Comparison of ENCODE assay signal across 30 cellular contexts in genomic region chr17:61129876-61130275, GRCh38.
DNase-seq lines count a peak whose midpoint lies in the region; ATAC-seq and TF ChIP-seq lines count a peak whose summit lies in the region.
"Had no signal": no experiment of that assay in that cellular context is flagged by ENCODE, and none has a peak within 500 bp of the region (broad histone marks: within the 10 kb centered on the region; RNA-seq: fewer than 3 reads in every experiment).

No MANE protein-coding gene starts in this region.

- no peak for ATAC-seq in T-helper 17 cell
- no peak for ATAC-seq in omental fat pad (ENCODE audit: low FRiP score)
- ATAC-seq: activated naive CD8-positive, alpha-beta T cell treated with anti-CD3 and anti-CD28 coated beads, Interleukin-2, amount 50 U/mL, for 24 hours; CD8-positive, alpha-beta T cell; HCT116; PC-3; sciatic nerve had no signal

- no peak overlapping the region for H3K4me3 ChIP-seq in smooth muscle cell
- H3K4me3 ChIP-seq: lung, testis had no signal

- no peaks in the 10 kb centered on the region for H3K9me3 ChIP-seq in smooth muscle cell (replicated peaks; ENCODE audit: low read depth)
- no peaks in the 10 kb centered on the region for H3K9me3 ChIP-seq in T-helper 17 cell (ENCODE audit: control insufficient read depth, low read length, poor library complexity, severe bottlenecking)
- H3K9me3 ChIP-seq: testis had no signal

- intact Hi-C loops in head of caudate nucleus (cut with DNase I) = no loop called here

- no peak overlapping the region for H2AFZ ChIP-seq in smooth muscle cell (ENCODE audit: low read depth)

- peaks cover 11% of the 10 kb centered on the region for H3K9me3 Mint-ChIP-seq in glutamatergic neuron (ENCODE audit: unreplicated experiment)
- H3K9me3 Mint-ChIP-seq: activated naive CD8-positive, alpha-beta T cell treated with anti-CD3 and anti-CD28 coated beads, Interleukin-2, amount 50 U/mL, for 24 hours; activated T-cell treated with anti-CD3 and anti-CD28 coated beads, Interleukin-2, amount 50 U/mL, for 24 hours; CD8-positive, alpha-beta T cell; central memory CD8-positive, alpha-beta T cell; neural crest cell; T-helper 2 cell treated with Interferon-gamma antibody and Interleukin-4, amounts not matched to agents 5 μg/mL and 100 μg/mL, for 36 hours had no signal

- H3K36me3 ChIP-seq in smooth muscle cell (ENCODE audit: low read depth) = no peaks in the 10 kb centered on the region

- TF ChIP-seq CTCF in glutamatergic neuron (IDR thresholded peaks at IDR 0.05; ENCODE audit: partially characterized antibody, unreplicated experiment) = no peak
- no peak for TF ChIP-seq CTCF in smooth muscle cell (IDR thresholded peaks at IDR 0.05; ENCODE audit: borderline replicate concordance, insufficient read depth, poor library complexity, severe bottlenecking)
- TF ChIP-seq CTCF in omental fat pad (IDR thresholded peaks at IDR 0.05) = no peak

- H4K20me1 ChIP-seq in smooth muscle cell (ENCODE audit: low read depth) = no peaks in the 10 kb centered on the region

- H3K27ac Mint-ChIP-seq in glutamatergic neuron (ENCODE audit: unreplicated experiment) (peak overlapping the region; percentile 99), T-helper 17 cell (no peak overlapping the region)
- H3K27ac Mint-ChIP-seq: activated naive CD8-positive, alpha-beta T cell treated with anti-CD3 and anti-CD28 coated beads, Interleukin-2, amount 50 U/mL, for 24 hours; activated T-cell treated with anti-CD3 and anti-CD28 coated beads, Interleukin-2, amount 50 U/mL, for 24 hours; B cell; CD8-positive, alpha-beta T cell; T-helper 2 cell treated with Interferon-gamma antibody and Interleukin-4, amounts not matched to agents 5 μg/mL and 100 μg/mL, for 36 hours had no signal

- H3K4me2 ChIP-seq in smooth muscle cell = no peak overlapping the region

- H3K36me3 Mint-ChIP-seq in glutamatergic neuron (ENCODE audit: unreplicated experiment) (no peaks in the 10 kb centered on the region), T-helper 17 cell (ENCODE audit: low read depth) (no peaks in the 10 kb centered on the region)
- H3K36me3 Mint-ChIP-seq: CD8-positive, alpha-beta T cell had no signal

- WGBS in smooth muscle cell (ENCODE audit: low lambda C conversion rate) = 90% methylated on average over 1 of the region's 1 CpG

- no peaks in the 10 kb centered on the region for H3K27me3 ChIP-seq in smooth muscle cell (ENCODE audit: low read depth)
- H3K27me3 ChIP-seq: testis had no signal

- no peaks in the 10 kb centered on the region for H3K4me1 ChIP-seq in smooth muscle cell (ENCODE audit: low read depth)
- H3K4me1 ChIP-seq: testis had no signal

- DNase-seq in DMS 273 treated with DMSO at 0.1 percent for 48 hours (lab: John Stamatoyannopoulos, UW) (peak; percentile 22), NCI-H1694 treated with DMSO at 0.1 percent for 48 hours (lab: John Stamatoyannopoulos, UW) (peak; percentile 55), glutamatergic neuron (no peak), smooth muscle cell (lab: John Stamatoyannopoulos, UW; ENCODE audit: unreplicated experiment) (no peak), T-helper 17 cell (no peak), omental fat pad (ENCODE audit: low spot score) (no peak), putamen (ENCODE audit: low spot score) (no peak), head of caudate nucleus (no peak)
- DNase-seq: activated CD4-positive, alpha-beta T cell treated with anti-CD3 and anti-CD28 coated beads for 48 hours; activated gamma-delta T cell treated with Interleukin-2 at 50 U/mL for 16 hours; activated naive CD8-positive, alpha-beta T cell treated with anti-CD3 and anti-CD28 coated beads, Interleukin-2, amount 50 U/mL, for 24 hours; activated T-cell treated with anti-CD3 and anti-CD28 coated beads, Interleukin-2, amount 50 U/mL, for 24 hours; CD8-positive, alpha-beta T cell; kidney; NCI-H1092; NCI-H2029; NCI-H2227 treated with DMSO at 0.1 percent for 48 hours; PC-3; posterior cingulate gyrus; SHP77; stimulated activated CD4-positive, alpha-beta T cell treated with anti-CD3 and anti-CD28 coated beads, Interleukin-15, amount 100 ng/mL, for 24 hours; stimulated activated naive CD4-positive, alpha-beta T cell; testis had no signal

- H3K79me2 ChIP-seq in smooth muscle cell (ENCODE audit: low read depth) = no peaks in the 10 kb centered on the region

- H3K4me1 Mint-ChIP-seq in glutamatergic neuron (ENCODE audit: low read depth, unreplicated experiment) (peaks cover 42% of the 10 kb centered on the region), T-helper 17 cell (peaks cover 7% of the 10 kb centered on the region)

- H3F3A ChIP-seq in smooth muscle cell (ENCODE audit: low read depth) = peaks cover 4% of the 10 kb centered on the region

- H3K4me3 Mint-ChIP-seq in glutamatergic neuron (ENCODE audit: unreplicated experiment) = peak overlapping the region; percentile 76
- H3K4me3 Mint-ChIP-seq in T-helper 17 cell = no peak overlapping the region
- H3K4me3 Mint-ChIP-seq: activated naive CD8-positive, alpha-beta T cell treated with anti-CD3 and anti-CD28 coated beads, Interleukin-2, amount 50 U/mL, for 24 hours; activated T-cell treated with anti-CD3 and anti-CD28 coated beads, Interleukin-2, amount 50 U/mL, for 24 hours; B cell; CD8-positive, alpha-beta T cell; central memory CD8-positive, alpha-beta T cell; neural crest cell; T-helper 2 cell treated with Interferon-gamma antibody and Interleukin-4, amounts not matched to agents 5 μg/mL and 100 μg/mL, for 36 hours had no signal

- H3K27me3 Mint-ChIP-seq in glutamatergic neuron (ENCODE audit: unreplicated experiment) (no peaks in the 10 kb centered on the region), T-helper 17 cell (no peaks in the 10 kb centered on the region)
- H3K27me3 Mint-ChIP-seq: activated naive CD8-positive, alpha-beta T cell treated with anti-CD3 and anti-CD28 coated beads, Interleukin-2, amount 50 U/mL, for 24 hours; activated T-cell treated with anti-CD3 and anti-CD28 coated beads, Interleukin-2, amount 50 U/mL, for 24 hours; B cell; central memory CD8-positive, alpha-beta T cell had no signal

- H3K9ac ChIP-seq in smooth muscle cell (ENCODE audit: low read depth) = no peak overlapping the region

- peak overlapping the region; percentile 8 for H3K27ac ChIP-seq in smooth muscle cell (ENCODE audit: low read depth)
- H3K27ac ChIP-seq: testis had no signal

Comparison
In these comparisons a context has a peak if more than half of its experiments do, and no peak if none do; other contexts are left out.
1. DNase-seq: peak in DMS 273 treated with DMSO at 0.1 percent for 48 hours (single experiment) and NCI-H1694 treated with DMSO at 0.1 percent for 48 hours (single experiment); none in glutamatergic neuron (single experiment), smooth muscle cell (single experiment), T-helper 17 cell (0 of 3), omental fat pad (single experiment), putamen (single experiment) and head of caudate nucleus (0 of 42).